15 cellular contexts compared by ENCODE assay signal in the genomic region with DNA sequence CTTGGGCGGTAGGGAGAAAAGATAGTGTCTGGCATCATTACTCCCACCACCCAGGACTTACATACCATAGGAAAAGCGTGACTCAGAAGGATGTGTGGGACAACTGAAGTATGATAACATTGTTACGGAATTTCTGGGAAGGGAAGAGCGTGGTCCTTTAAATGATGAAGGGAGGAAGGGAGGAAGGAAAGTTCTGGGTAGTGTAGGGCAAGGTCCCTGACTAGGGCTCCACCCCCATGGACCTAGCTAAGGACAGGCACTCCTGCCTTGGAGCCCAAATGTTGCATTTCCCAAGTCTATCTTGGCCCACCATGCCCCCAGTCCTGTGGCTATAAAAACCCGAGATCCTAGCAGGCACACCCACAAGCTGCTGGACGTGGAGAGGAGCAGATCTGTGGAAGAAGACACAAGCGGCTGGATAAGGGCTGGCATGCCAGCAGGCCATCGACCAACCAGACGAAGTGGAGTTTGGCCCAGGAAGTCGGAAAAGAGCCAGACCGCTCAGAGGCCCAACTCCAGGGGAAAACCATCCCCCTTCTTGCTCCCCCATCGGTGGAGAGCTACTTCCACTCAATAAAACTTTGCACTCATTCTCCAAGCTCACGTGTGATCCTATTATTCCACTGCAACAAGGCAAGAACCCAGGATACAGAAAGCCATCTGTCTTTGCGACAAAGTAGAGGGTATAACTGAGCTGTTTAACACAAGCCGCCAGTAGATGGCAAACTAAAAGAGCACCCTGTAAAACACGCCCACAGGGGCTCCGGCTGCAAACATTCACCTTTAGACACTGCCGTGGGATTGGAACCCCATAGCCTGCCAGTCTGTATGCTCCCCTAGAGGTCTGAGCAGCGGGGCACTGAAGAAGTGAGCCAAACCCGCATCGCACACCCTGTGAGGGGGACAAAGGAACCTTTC. TPM values are rescaled to one million over a fixed set of nuclear protein-coding genes. Genes with fewer than 3 reads are reported as not detected.
DNase-seq lines count a peak whose midpoint lies in the region; ATAC-seq and TF ChIP-seq lines count a peak whose summit lies in the region.
"Had no signal": no experiment of that assay in that cellular context is flagged by ENCODE, and none has a peak within 500 bp of the region (broad histone marks: within the 10 kb centered on the region; RNA-seq: fewer than 3 reads in every experiment).

No MANE protein-coding gene starts in this region.

- no peak overlapping the region for H3K27ac ChIP-seq in Karpas-422 (ENCODE audit: low read length)
- H3K27ac ChIP-seq in mesendoderm (ENCODE audit: low read depth, low read length) = no peak overlapping the region

- H3K36me3 ChIP-seq in Karpas-422 (ENCODE audit: insufficient read depth, low read length) (no peaks in the 10 kb centered on the region), mesendoderm (ENCODE audit: control insufficient read depth, insufficient read depth, low read length) (no peaks in the 10 kb centered on the region)

- no CpG with 5 or more reads among the region's 21 CpGs for WGBS in mesendoderm (ENCODE audit: extremely low coverage, insufficient coverage, low lambda C conversion rate)

- no peaks in the 10 kb centered on the region for H3K79me1 ChIP-seq in mesendoderm (ENCODE audit: low read length)

- H2AFZ ChIP-seq in Karpas-422 (ENCODE audit: low read length) = peak overlapping the region; percentile 95

- H3K9ac ChIP-seq in Karpas-422 (ENCODE audit: low read length) (peak overlapping the region; percentile 56), mesendoderm (ENCODE audit: low read length) (no peak overlapping the region)

- H3K4me3 ChIP-seq in Karpas-422 (ENCODE audit: low read length) (peak overlapping the region; percentile 53; the same call in 1 of the 2 replicates), astrocyte of the spinal cord (ENCODE audit: low read depth, low read length) (no peak overlapping the region), mesendoderm (ENCODE audit: low read length) (no peak overlapping the region)
- H3K4me3 ChIP-seq: lung had no signal

- H3K4me1 ChIP-seq in Karpas-422 (ENCODE audit: low read length) = peaks cover 13% of the 10 kb centered on the region
- H3K4me1 ChIP-seq in mesendoderm (ENCODE audit: control insufficient read depth, low read depth, low read length) = no peaks in the 10 kb centered on the region

- H4K20me1 ChIP-seq in Karpas-422 (ENCODE audit: insufficient read depth, low read depth, low read length) = no peaks in the 10 kb centered on the region

- H2BK5ac ChIP-seq in mesendoderm (ENCODE audit: low read length) = no peak overlapping the region

- H3K9me3 ChIP-seq in Karpas-422 (ENCODE audit: low read length) = no peaks in the 10 kb centered on the region

- no peaks in the 10 kb centered on the region for H3K9me2 ChIP-seq in Karpas-422 (replicated peaks; ENCODE audit: insufficient read depth, low read length)

- no peak overlapping the region for H2BK15ac ChIP-seq in mesendoderm (replicated peaks; ENCODE audit: low read depth)

- in situ Hi-C loops in astrocyte of the spinal cord (cut with HindIII; ENCODE audit: low sequenced_read_pairs) = no loop called here

- H3K4me2 ChIP-seq in Karpas-422 (ENCODE audit: low read depth, low read length, poor library complexity, severe bottlenecking) = peak overlapping the region; percentile 60
- no peak overlapping the region for H3K4me2 ChIP-seq in mesendoderm (ENCODE audit: low read length)

- no peak overlapping the region for H3K23ac ChIP-seq in mesendoderm (ENCODE audit: low read length)

- DNase-seq in Karpas-422 = peak; percentile 83
- DNase-seq in astrocyte of the spinal cord (ENCODE audit: low read depth, low spot score) = peak; percentile 20
- DNase-seq in mesendoderm = peak; percentile 65
- no peak for DNase-seq in NCI-H1092 treated with DMSO at 0.1 percent for 48 hours (lab: John Stamatoyannopoulos, UW)
- DNase-seq in DMS114 treated with DMSO at 0.1 percent for 48 hours (lab: John Stamatoyannopoulos, UW; ENCODE audit: unreplicated experiment) = no peak
- DNase-seq in NCI-H128 (lab: John Stamatoyannopoulos, UW; ENCODE audit: unreplicated experiment) = no peak
- DNase-seq: activated CD4-positive, alpha-beta memory T cell treated with anti-CD3 and anti-CD28 coated beads for 36 hours; amygdala; DND-41; MV-4-11 had no signal

- ATAC-seq in GM18519 (IDR thresholded peaks at IDR 0.05; ENCODE audit: low FRiP score, unreplicated experiment) (peak; percentile 65), HG03025 (IDR thresholded peaks at IDR 0.05; ENCODE audit: low FRiP score, unreplicated experiment) (no peak)
- ATAC-seq: esophagus mucosa; stimulated activated effector memory CD8-positive, alpha-beta T cell treated with anti-CD3 and anti-CD28 coated beads, Interleukin-12 subunit alpha, Interleukin-12 subunit beta, amount 100 ng/mL, for 72 hours had no signal

- H3K18ac ChIP-seq in mesendoderm (ENCODE audit: low read length) = no peak overlapping the region

- H4K8ac ChIP-seq in mesendoderm (ENCODE audit: low read depth, low read length) = no peak overlapping the region

- no peak overlapping the region for H2BK120ac ChIP-seq in mesendoderm (ENCODE audit: low read depth, low read length)

- H2AK5ac ChIP-seq in mesendoderm (ENCODE audit: low read length) = no peak overlapping the region

- H4K5ac ChIP-seq in mesendoderm (ENCODE audit: low read length) = no peak overlapping the region

- H3K27me3 ChIP-seq in Karpas-422 (ENCODE audit: low read length) = no peaks in the 10 kb centered on the region
- H3K27me3 ChIP-seq in mesendoderm (ENCODE audit: insufficient read depth, low read length, poor library complexity) = no peaks in the 10 kb centered on the region

- H3K79me2 ChIP-seq in Karpas-422 (ENCODE audit: low read length) = no peaks in the 10 kb centered on the region
- no peaks in the 10 kb centered on the region for H3K79me2 ChIP-seq in mesendoderm (ENCODE audit: control insufficient read depth, insufficient read depth, low read length)

- peak overlapping the region; percentile 70 for H3K56ac ChIP-seq in mesendoderm (ENCODE audit: low read length)

- TF ChIP-seq CTCF in astrocyte of the spinal cord (IDR thresholded peaks at IDR 0.05; ENCODE audit: low read depth, low read length) = no peak

- no peak overlapping the region for H3K4ac ChIP-seq in mesendoderm (ENCODE audit: low read depth, low read length)

RNA-seq across cellular contexts. Expression of a gene that starts 23.0 kb away (rescaled TPM):
- 8.0 and 12.3 TPM in 2 replicates for total RNA-seq in Karpas-422 (2014; rRNA removed; shearing (Covaris generic); ENCODE audit: low replicate concordance)
- 30.1 TPM for polyA plus RNA-seq in mesendoderm (2013, experiment 1 of 2)
- 31.9 TPM for polyA plus RNA-seq in mesendoderm (2013, experiment 2 of 2)

RNA-seq across cellular contexts. Expression of a gene that starts 45.8 kb away (rescaled TPM):
- total RNA-seq in Karpas-422 (2014; rRNA removed; shearing (Covaris generic); ENCODE audit: low replicate concordance) = 21.3 and 32.8 TPM in 2 replicates
- polyA plus RNA-seq in mesendoderm (2013, experiment 1 of 2) = 9.5 TPM
- polyA plus RNA-seq in mesendoderm (2013, experiment 2 of 2) = 9.5 TPM

Comparison
In these comparisons a context has a peak if more than half of its experiments do, and no peak if none do; other contexts are left out.
1. DNase-seq: peak in Karpas-422 (single experiment), astrocyte of the spinal cord (single experiment) and mesendoderm (single experiment); none in NCI-H1092 treated with DMSO at 0.1 percent for 48 hours (single experiment), DMS114 treated with DMSO at 0.1 percent for 48 hours (single experiment) and NCI-H128 (single experiment).